ENCODE assay signal across 24 cellular contexts in the genomic region with DNA sequence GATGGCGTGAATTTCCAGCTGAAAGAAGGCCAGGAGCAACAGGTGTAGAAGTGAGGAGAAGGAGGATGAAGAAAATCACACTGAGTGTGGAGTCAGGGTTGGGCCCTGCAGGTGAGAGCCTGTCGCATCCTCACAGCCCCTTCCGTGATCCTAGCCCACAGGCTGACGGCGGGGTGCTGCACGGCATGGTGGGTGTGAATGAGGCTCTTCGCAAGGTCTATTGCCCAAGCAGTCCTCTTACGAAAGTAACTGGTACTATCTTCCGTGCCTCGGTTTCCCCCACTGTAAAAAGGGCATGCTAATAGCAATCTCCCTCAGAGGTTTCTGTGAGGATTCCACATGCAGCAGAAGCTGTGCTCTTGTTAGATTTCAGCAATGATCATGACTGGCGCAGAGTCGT.
DNase-seq lines count a peak whose midpoint lies in the region; FAIRE-seq and TF ChIP-seq lines count a peak whose summit lies in the region.
"Had no signal": no experiment of that assay in that cellular context is flagged by ENCODE, and none has a peak within 500 bp of the region (broad histone marks: within the 10 kb centered on the region; RNA-seq: fewer than 3 reads in every experiment).

No MANE protein-coding gene starts in this region.

- H3K36me3 ChIP-seq in DOHH2 (ENCODE audit: control insufficient read depth, low read length) = peaks cover 5% of the 10 kb centered on the region
- no peaks in the 10 kb centered on the region for H3K36me3 ChIP-seq in Karpas-422 (ENCODE audit: insufficient read depth, low read length)
- H3K36me3 ChIP-seq in SU-DHL-6 (ENCODE audit: low read length) = no peaks in the 10 kb centered on the region
- no peaks in the 10 kb centered on the region for H3K36me3 ChIP-seq in GM23248 (ENCODE audit: low read depth)
- H3K36me3 ChIP-seq: BLaER1 had no signal

- in situ Hi-C loops in GM23248 (cut with MboI) = no loop called here

- H3K9me2 ChIP-seq in DOHH2 (replicated peaks; ENCODE audit: control insufficient read depth, low read length) (no peaks in the 10 kb centered on the region), Karpas-422 (replicated peaks; ENCODE audit: insufficient read depth, low read length) (no peaks in the 10 kb centered on the region), SU-DHL-6 (replicated peaks; ENCODE audit: insufficient read depth, low read length) (no peaks in the 10 kb centered on the region), GM23248 (ENCODE audit: insufficient read depth) (no peaks in the 10 kb centered on the region)

- H3K27ac ChIP-seq in DOHH2 (ENCODE audit: low read depth, low read length) (0 out of 2 replicates have a peak overlapping the region, but pooled peaks have one; percentile 97), Karpas-422 (ENCODE audit: low read length) (peak overlapping the region; percentile 99), SU-DHL-6 (ENCODE audit: low read depth, low read length) (peak overlapping the region; percentile 97), GM23248 (no peak overlapping the region)
- H3K27ac ChIP-seq: 22Rv1, BLaER1, C4-2B had no signal

- H3K9ac ChIP-seq in Karpas-422 (ENCODE audit: low read length) (no peak overlapping the region), SU-DHL-6 (ENCODE audit: low read length) (0 out of 2 replicates have a peak overlapping the region, but pooled peaks have one; percentile 52), GM23248 (no peak overlapping the region)
- H3K9ac ChIP-seq: BLaER1 had no signal

- no peak for FAIRE-seq in HTR-8/SVneo (lab: Jason Lieb, UNC)
- FAIRE-seq: A204.1, GM12878, GM19239 had no signal

- H3K4me2 ChIP-seq in DOHH2 (ENCODE audit: low read length) = no peak overlapping the region
- no peak overlapping the region for H3K4me2 ChIP-seq in Karpas-422 (ENCODE audit: low read depth, low read length, poor library complexity, severe bottlenecking)
- no peak overlapping the region for H3K4me2 ChIP-seq in SU-DHL-6 (ENCODE audit: low read depth, low read length, poor library complexity, severe bottlenecking)
- H3K4me2 ChIP-seq in GM23248 (ENCODE audit: unreplicated experiment) = no peak overlapping the region
- H3K4me2 ChIP-seq: BLaER1, GM23338 had no signal

- TF ChIP-seq CTCF in DOHH2 (IDR thresholded peaks at IDR 0.05; ENCODE audit: low read depth, low read length, poor library complexity, severe bottlenecking) (no peak), SU-DHL-6 (IDR thresholded peaks at IDR 0.05; ENCODE audit: insufficient read depth, low read length, poor library complexity, severe bottlenecking) (no peak), osteocyte (IDR thresholded peaks at IDR 0.05) (no peak)

- no peak overlapping the region for H3K4me3 Mint-ChIP-seq in osteocyte (ENCODE audit: unreplicated experiment)
- H3K4me3 Mint-ChIP-seq: B cell; CD4-positive, CD25-positive, alpha-beta regulatory T cell; CD8-positive, alpha-beta T cell; GM23338; H9 had no signal

- H3K4me1 Mint-ChIP-seq in osteocyte (ENCODE audit: unreplicated experiment) = peaks cover 1% of the 10 kb centered on the region
- H3K4me1 Mint-ChIP-seq: CD4-positive, CD25-positive, alpha-beta regulatory T cell; H9 had no signal

- no peak for DNase-seq in Karpas-422
- DNase-seq in osteocyte (ENCODE audit: extremely low spot score, unreplicated experiment) = peak; percentile 67
- DNase-seq in GM23248 = no peak
- DNase-seq in ecto neural progenitor cell (ENCODE audit: low spot score) = no peak
- DNase-seq in HTR-8/SVneo (ENCODE audit: insufficient read length, low spot score) = no peak
- DNase-seq in NCI-H524 treated with DMSO at 0.1 percent for 48 hours (lab: John Stamatoyannopoulos, UW) = no peak
- DNase-seq: Caco-2; CD4-positive, CD25-positive, alpha-beta regulatory T cell; CD8-positive, alpha-beta T cell; DMS153; DND-41; EL; GDM1; H9 had no signal

- no peak overlapping the region for H3K27ac Mint-ChIP-seq in osteocyte (ENCODE audit: unreplicated experiment)
- H3K27ac Mint-ChIP-seq: B cell; CD8-positive, alpha-beta T cell; GM23338; H9 had no signal

- H2AFZ ChIP-seq in Karpas-422 (ENCODE audit: low read length) (no peak overlapping the region), SU-DHL-6 (ENCODE audit: low read depth, low read length, severe bottlenecking) (no peak overlapping the region), GM23248 (no peak overlapping the region)
- H2AFZ ChIP-seq: GM23338 had no signal

- H3F3A ChIP-seq in DOHH2 (ENCODE audit: control insufficient read depth, insufficient read depth) = peaks cover 50% of the 10 kb centered on the region
- peaks cover 48% of the 10 kb centered on the region for H3F3A ChIP-seq in SU-DHL-6 (ENCODE audit: insufficient read depth)
- H3F3A ChIP-seq in GM23248 (ENCODE audit: insufficient read depth) = no peaks in the 10 kb centered on the region

- 90 to 91% methylated on average over 12 of the region's 12 CpGs for WGBS in GM23248 (ENCODE audit: low coverage in 1 of 2, low lambda C conversion rate in 2 of 2, missing lambda C conversion rate in 2 of 2), 2 experiments

- no peak overlapping the region for H3K4me3 ChIP-seq in DOHH2 (ENCODE audit: low read length)
- H3K4me3 ChIP-seq in Karpas-422 (ENCODE audit: low read length) = no peak overlapping the region
- no peak overlapping the region for H3K4me3 ChIP-seq in SU-DHL-6 (ENCODE audit: insufficient read depth, low read length, poor library complexity, severe bottlenecking)
- H3K4me3 ChIP-seq in GM23248 = no peak overlapping the region
- H3K4me3 ChIP-seq: BLaER1, GM12878, GM23338 had no signal

- H3K4me1 ChIP-seq in DOHH2 (ENCODE audit: control insufficient read depth, low read length) = peaks cover 97% of the 10 kb centered on the region
- H3K4me1 ChIP-seq in Karpas-422 (ENCODE audit: low read length) = peaks cover 89% of the 10 kb centered on the region
- H3K4me1 ChIP-seq in GM23248 (ENCODE audit: insufficient read depth) = no peaks in the 10 kb centered on the region
- H3K4me1 ChIP-seq: Caco-2 had no signal

- H3K9me3 ChIP-seq in DOHH2 (ENCODE audit: control insufficient read depth, insufficient read depth, low read length) (no peaks in the 10 kb centered on the region), Karpas-422 (ENCODE audit: low read length) (no peaks in the 10 kb centered on the region), SU-DHL-6 (ENCODE audit: insufficient read depth, low read length) (no peaks in the 10 kb centered on the region), GM23248 (ENCODE audit: low read depth) (no peaks in the 10 kb centered on the region)
- H3K9me3 ChIP-seq: BLaER1, Caco-2 had no signal

- H3K79me2 ChIP-seq in DOHH2 (ENCODE audit: control insufficient read depth, low read length) (no peaks in the 10 kb centered on the region), Karpas-422 (ENCODE audit: low read length) (no peaks in the 10 kb centered on the region), SU-DHL-6 (ENCODE audit: insufficient read depth, low read length) (no peaks in the 10 kb centered on the region), GM23248 (ENCODE audit: insufficient read depth) (no peaks in the 10 kb centered on the region)

- no peaks in the 10 kb centered on the region for H3K36me3 Mint-ChIP-seq in osteocyte (ENCODE audit: unreplicated experiment)
- H3K36me3 Mint-ChIP-seq: CD4-positive, CD25-positive, alpha-beta regulatory T cell; CD8-positive, alpha-beta T cell had no signal

- no peaks in the 10 kb centered on the region for H3K27me3 ChIP-seq in DOHH2 (ENCODE audit: control insufficient read depth, low read length)
- H3K27me3 ChIP-seq in Karpas-422 (ENCODE audit: low read length) = no peaks in the 10 kb centered on the region
- H3K27me3 ChIP-seq in SU-DHL-6 (ENCODE audit: low read length) = no peaks in the 10 kb centered on the region
- H3K27me3 ChIP-seq in GM23248 (replicated peaks; ENCODE audit: insufficient read depth) = no peaks in the 10 kb centered on the region
- H3K27me3 ChIP-seq: BLaER1 had no signal

- H3K9me3 Mint-ChIP-seq in osteocyte (ENCODE audit: unreplicated experiment) = no peaks in the 10 kb centered on the region
- H3K9me3 Mint-ChIP-seq: CD8-positive, alpha-beta T cell; GM23338; H9 had no signal

- H4K20me1 ChIP-seq in DOHH2 (ENCODE audit: control insufficient read depth, insufficient read depth, low read depth, low read length) (no peaks in the 10 kb centered on the region), Karpas-422 (ENCODE audit: insufficient read depth, low read depth, low read length) (no peaks in the 10 kb centered on the region), SU-DHL-6 (ENCODE audit: low read depth, low read length) (no peaks in the 10 kb centered on the region), GM23248 (ENCODE audit: insufficient read depth) (no peaks in the 10 kb centered on the region)
- H4K20me1 ChIP-seq: BLaER1 had no signal

- H3K27me3 Mint-ChIP-seq in osteocyte (ENCODE audit: unreplicated experiment) = no peaks in the 10 kb centered on the region
- H3K27me3 Mint-ChIP-seq: B cell; CD4-positive, CD25-positive, alpha-beta regulatory T cell had no signal
